In the genomic region with DNA sequence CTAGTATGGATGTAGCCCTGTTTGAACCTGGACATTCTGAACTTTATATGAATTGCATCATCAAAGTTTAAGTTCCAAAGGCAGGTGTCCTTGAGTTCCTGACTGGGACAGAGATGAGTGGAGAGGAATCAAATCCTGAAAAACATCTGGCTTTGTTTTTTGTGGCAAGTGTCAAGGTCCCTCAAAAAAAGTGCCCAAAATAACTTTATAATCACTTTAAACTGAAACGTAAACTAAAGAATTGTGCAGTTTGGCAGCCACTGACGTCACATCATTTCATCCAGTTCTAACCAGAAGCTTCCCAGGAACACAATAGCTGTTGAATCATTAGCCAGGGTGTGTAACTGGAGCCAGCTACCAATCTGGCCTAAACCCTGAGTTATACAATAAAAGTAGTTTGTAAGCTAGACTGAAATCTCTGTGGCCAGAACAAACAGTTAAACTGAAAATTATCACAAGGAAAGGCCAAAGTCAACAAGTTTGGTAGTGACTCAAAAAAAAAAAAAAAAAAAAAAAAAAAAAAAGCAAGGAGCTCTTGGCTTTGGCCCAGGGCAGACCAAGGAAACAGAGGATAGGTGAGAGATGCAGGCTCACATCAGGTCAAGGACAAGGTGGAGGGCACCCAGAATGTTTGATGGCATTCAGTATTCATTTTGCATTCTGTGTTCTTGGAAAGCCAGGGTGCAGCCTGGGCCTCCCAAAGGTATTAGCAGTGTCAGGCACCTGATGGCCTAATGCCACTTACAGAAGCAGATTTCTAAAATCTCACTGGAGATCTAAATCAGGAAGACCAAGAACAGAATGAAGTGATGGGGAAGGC, we compare ENCODE assay signal across 1 cellular context.
TF ChIP-seq lines count a peak whose summit lies in the region.

No MANE protein-coding gene starts in this region.

TF ChIP-seq in HepG2, 621 proteins besides CTCF, POLR2A, EP300 and RAD21 (continued from another document and continues in another):
- TF ChIP-seq, protein P1, sequence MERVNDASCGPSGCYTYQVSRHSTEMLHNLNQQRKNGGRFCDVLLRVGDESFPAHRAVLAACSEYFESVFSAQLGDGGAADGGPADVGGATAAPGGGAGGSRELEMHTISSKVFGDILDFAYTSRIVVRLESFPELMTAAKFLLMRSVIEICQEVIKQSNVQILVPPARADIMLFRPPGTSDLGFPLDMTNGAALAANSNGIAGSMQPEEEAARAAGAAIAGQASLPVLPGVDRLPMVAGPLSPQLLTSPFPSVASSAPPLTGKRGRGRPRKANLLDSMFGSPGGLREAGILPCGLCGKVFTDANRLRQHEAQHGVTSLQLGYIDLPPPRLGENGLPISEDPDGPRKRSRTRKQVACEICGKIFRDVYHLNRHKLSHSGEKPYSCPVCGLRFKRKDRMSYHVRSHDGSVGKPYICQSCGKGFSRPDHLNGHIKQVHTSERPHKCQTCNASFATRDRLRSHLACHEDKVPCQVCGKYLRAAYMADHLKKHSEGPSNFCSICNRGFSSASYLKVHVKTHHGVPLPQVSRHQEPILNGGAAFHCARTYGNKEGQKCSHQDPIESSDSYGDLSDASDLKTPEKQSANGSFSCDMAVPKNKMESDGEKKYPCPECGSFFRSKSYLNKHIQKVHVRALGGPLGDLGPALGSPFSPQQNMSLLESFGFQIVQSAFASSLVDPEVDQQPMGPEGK (CRISPR knock-in tag; IDR thresholded peaks at IDR 0.05) = no peak
- TF ChIP-seq ARNTL (CRISPR knock-in tag; IDR thresholded peaks at IDR 0.05) (no peak), YEATS4 (CRISPR knock-in tag; IDR thresholded peaks at IDR 0.05; ENCODE audit: borderline replicate concordance) (no peak), NR2F1 (CRISPR knock-in tag; IDR thresholded peaks at IDR 0.05) (0 out of 4 replicates have a peak, but pooled peaks of 1 of the 2 experiments have one; percentile 24), ZNF335 (CRISPR knock-in tag; IDR thresholded peaks at IDR 0.05) (no peak), ARHGAP35 (CRISPR knock-in tag; IDR thresholded peaks at IDR 0.05; ENCODE audit: borderline replicate concordance) (no peak), SMC3 (IDR thresholded peaks at IDR 0.05; ENCODE audit: low read length) (no peak), NFRKB (IDR thresholded peaks at IDR 0.05) (no peak), KMT2B (CRISPR knock-in tag; IDR thresholded peaks at IDR 0.05) (no peak), ZNF251 (CRISPR knock-in tag; IDR thresholded peaks at IDR 0.05) (no peak), ZNF296 (CRISPR knock-in tag; conservative IDR thresholded peaks at IDR 0.05) (no peak), ATF7 (IDR thresholded peaks at IDR 0.05) (peak; percentile 59), ATF7 (CRISPR knock-in tag; IDR thresholded peaks at IDR 0.05) (no peak; the same call in 1 of the 2 replicates), ZNF232 (CRISPR knock-in tag; IDR thresholded peaks at IDR 0.05; ENCODE audit: borderline replicate concordance) (no peak), NR2F6 (IDR thresholded peaks at IDR 0.05) (peak; percentile 63), NR2F6 (CRISPR knock-in tag; IDR thresholded peaks at IDR 0.05) (peak; percentile 38; the same call in 1 of the 2 replicates), SP5 (CRISPR knock-in tag; IDR thresholded peaks at IDR 0.05; ENCODE audit: borderline replicate concordance, low read depth) (no peak), ZNF430 (CRISPR knock-in tag; IDR thresholded peaks at IDR 0.05) (no peak), ISL2 (CRISPR knock-in tag; IDR thresholded peaks at IDR 0.05) (peak; percentile 60; the same call in 1 of the 2 replicates), MTA1 (CRISPR knock-in tag; IDR thresholded peaks at IDR 0.05; ENCODE audit: borderline replicate concordance) (no peak), GTF2F1 (IDR thresholded peaks at IDR 0.05; ENCODE audit: low read length) (no peak), SNRNP70 (IDR thresholded peaks at IDR 0.05; ENCODE audit: low read depth, low read length) (no peak), TBX2 (CRISPR knock-in tag; IDR thresholded peaks at IDR 0.05; ENCODE audit: borderline replicate concordance) (peak; percentile 60; the same call in 1 of the 2 replicates), IKZF1 (IDR thresholded peaks at IDR 0.05) (no peak), ZNF614 (CRISPR knock-in tag; IDR thresholded peaks at IDR 0.05; ENCODE audit: borderline replicate concordance) (no peak), ZBTB8A (CRISPR knock-in tag; IDR thresholded peaks at IDR 0.05; ENCODE audit: borderline replicate concordance, low read depth) (no peak), ZNF558 (CRISPR knock-in tag; IDR thresholded peaks at IDR 0.05; ENCODE audit: borderline replicate concordance) (no peak), ZNF878 (CRISPR knock-in tag; IDR thresholded peaks at IDR 0.05) (no peak; the same call in 1 of the 2 replicates), NFE2L1 (CRISPR knock-in tag; IDR thresholded peaks at IDR 0.05; ENCODE audit: borderline replicate concordance) (no peak), ERF (CRISPR knock-in tag; IDR thresholded peaks at IDR 0.05) (0 out of 2 replicates have a peak, but pooled peaks have one; percentile 19), CENPT (CRISPR knock-in tag; IDR thresholded peaks at IDR 0.05; ENCODE audit: low read depth) (no peak), ZNF20 (CRISPR knock-in tag; IDR thresholded peaks at IDR 0.05) (no peak), ZNF557 (CRISPR knock-in tag; IDR thresholded peaks at IDR 0.05) (no peak), ZNF879 (CRISPR knock-in tag; IDR thresholded peaks at IDR 0.05) (no peak), EZH2 (conservative IDR thresholded peaks at IDR 0.05; ENCODE audit: low read depth, low read length) (no peak), NFIC (IDR thresholded peaks at IDR 0.05; ENCODE audit: low read length) (peak; percentile 67), NCOA2 (CRISPR knock-in tag; IDR thresholded peaks at IDR 0.05) (peak; percentile 73; the same call in 1 of the 2 replicates), ZNF737 (CRISPR knock-in tag; IDR thresholded peaks at IDR 0.05; ENCODE audit: borderline replicate concordance) (no peak), KDM6A (CRISPR knock-in tag; IDR thresholded peaks at IDR 0.05; ENCODE audit: low read depth) (peak; percentile 61; the same call in 1 of the 2 replicates)
- TF ChIP-seq, protein P2, sequence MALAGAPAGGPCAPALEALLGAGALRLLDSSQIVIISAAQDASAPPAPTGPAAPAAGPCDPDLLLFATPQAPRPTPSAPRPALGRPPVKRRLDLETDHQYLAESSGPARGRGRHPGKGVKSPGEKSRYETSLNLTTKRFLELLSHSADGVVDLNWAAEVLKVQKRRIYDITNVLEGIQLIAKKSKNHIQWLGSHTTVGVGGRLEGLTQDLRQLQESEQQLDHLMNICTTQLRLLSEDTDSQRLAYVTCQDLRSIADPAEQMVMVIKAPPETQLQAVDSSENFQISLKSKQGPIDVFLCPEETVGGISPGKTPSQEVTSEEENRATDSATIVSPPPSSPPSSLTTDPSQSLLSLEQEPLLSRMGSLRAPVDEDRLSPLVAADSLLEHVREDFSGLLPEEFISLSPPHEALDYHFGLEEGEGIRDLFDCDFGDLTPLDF (CRISPR knock-in tag; IDR thresholded peaks at IDR 0.05) = no peak
- TF ChIP-seq, protein P3, sequence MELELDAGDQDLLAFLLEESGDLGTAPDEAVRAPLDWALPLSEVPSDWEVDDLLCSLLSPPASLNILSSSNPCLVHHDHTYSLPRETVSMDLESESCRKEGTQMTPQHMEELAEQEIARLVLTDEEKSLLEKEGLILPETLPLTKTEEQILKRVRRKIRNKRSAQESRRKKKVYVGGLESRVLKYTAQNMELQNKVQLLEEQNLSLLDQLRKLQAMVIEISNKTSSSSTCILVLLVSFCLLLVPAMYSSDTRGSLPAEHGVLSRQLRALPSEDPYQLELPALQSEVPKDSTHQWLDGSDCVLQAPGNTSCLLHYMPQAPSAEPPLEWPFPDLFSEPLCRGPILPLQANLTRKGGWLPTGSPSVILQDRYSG (CRISPR knock-in tag; IDR thresholded peaks at IDR 0.05) = no peak
- TF ChIP-seq, protein P4, sequence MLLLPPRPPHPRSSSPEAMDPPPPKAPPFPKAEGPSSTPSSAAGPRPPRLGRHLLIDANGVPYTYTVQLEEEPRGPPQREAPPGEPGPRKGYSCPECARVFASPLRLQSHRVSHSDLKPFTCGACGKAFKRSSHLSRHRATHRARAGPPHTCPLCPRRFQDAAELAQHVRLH (CRISPR knock-in tag; IDR thresholded peaks at IDR 0.05; ENCODE audit: borderline replicate concordance, low read depth) = 0 out of 2 replicates have a peak, but pooled peaks have one; percentile 42
- TF ChIP-seq, protein P5, sequence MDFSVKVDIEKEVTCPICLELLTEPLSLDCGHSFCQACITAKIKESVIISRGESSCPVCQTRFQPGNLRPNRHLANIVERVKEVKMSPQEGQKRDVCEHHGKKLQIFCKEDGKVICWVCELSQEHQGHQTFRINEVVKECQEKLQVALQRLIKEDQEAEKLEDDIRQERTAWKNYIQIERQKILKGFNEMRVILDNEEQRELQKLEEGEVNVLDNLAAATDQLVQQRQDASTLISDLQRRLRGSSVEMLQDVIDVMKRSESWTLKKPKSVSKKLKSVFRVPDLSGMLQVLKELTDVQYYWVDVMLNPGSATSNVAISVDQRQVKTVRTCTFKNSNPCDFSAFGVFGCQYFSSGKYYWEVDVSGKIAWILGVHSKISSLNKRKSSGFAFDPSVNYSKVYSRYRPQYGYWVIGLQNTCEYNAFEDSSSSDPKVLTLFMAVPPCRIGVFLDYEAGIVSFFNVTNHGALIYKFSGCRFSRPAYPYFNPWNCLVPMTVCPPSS (IDR thresholded peaks at IDR 0.05) = no peak
- TF ChIP-seq, protein P6, sequence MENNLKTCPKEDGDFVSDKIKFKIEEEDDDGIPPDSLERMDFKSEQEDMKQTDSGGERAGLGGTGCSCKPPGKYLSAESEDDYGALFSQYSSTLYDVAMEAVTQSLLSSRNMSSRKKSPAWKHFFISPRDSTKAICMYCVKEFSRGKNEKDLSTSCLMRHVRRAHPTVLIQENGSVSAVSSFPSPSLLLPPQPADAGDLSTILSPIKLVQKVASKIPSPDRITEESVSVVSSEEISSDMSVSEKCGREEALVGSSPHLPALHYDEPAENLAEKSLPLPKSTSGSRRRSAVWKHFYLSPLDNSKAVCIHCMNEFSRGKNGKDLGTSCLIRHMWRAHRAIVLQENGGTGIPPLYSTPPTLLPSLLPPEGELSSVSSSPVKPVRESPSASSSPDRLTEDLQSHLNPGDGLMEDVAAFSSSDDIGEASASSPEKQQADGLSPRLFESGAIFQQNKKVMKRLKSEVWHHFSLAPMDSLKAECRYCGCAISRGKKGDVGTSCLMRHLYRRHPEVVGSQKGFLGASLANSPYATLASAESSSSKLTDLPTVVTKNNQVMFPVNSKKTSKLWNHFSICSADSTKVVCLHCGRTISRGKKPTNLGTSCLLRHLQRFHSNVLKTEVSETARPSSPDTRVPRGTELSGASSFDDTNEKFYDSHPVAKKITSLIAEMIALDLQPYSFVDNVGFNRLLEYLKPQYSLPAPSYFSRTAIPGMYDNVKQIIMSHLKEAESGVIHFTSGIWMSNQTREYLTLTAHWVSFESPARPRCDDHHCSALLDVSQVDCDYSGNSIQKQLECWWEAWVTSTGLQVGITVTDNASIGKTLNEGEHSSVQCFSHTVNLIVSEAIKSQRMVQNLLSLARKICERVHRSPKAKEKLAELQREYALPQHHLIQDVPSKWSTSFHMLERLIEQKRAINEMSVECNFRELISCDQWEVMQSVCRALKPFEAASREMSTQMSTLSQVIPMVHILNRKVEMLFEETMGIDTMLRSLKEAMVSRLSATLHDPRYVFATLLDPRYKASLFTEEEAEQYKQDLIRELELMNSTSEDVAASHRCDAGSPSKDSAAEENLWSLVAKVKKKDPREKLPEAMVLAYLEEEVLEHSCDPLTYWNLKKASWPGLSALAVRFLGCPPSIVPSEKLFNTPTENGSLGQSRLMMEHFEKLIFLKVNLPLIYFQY (CRISPR knock-in tag; IDR thresholded peaks at IDR 0.05; ENCODE audit: borderline replicate concordance) = no peak
- TF ChIP-seq, protein P7, sequence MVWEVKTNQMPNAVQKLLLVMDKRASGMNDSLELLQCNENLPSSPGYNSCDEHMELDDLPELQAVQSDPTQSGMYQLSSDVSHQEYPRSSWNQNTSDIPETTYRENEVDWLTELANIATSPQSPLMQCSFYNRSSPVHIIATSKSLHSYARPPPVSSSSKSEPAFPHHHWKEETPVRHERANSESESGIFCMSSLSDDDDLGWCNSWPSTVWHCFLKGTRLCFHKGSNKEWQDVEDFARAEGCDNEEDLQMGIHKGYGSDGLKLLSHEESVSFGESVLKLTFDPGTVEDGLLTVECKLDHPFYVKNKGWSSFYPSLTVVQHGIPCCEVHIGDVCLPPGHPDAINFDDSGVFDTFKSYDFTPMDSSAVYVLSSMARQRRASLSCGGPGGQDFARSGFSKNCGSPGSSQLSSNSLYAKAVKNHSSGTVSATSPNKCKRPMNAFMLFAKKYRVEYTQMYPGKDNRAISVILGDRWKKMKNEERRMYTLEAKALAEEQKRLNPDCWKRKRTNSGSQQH (CRISPR knock-in tag; IDR thresholded peaks at IDR 0.05; ENCODE audit: low read depth) = no peak
